In the genomic region with DNA sequence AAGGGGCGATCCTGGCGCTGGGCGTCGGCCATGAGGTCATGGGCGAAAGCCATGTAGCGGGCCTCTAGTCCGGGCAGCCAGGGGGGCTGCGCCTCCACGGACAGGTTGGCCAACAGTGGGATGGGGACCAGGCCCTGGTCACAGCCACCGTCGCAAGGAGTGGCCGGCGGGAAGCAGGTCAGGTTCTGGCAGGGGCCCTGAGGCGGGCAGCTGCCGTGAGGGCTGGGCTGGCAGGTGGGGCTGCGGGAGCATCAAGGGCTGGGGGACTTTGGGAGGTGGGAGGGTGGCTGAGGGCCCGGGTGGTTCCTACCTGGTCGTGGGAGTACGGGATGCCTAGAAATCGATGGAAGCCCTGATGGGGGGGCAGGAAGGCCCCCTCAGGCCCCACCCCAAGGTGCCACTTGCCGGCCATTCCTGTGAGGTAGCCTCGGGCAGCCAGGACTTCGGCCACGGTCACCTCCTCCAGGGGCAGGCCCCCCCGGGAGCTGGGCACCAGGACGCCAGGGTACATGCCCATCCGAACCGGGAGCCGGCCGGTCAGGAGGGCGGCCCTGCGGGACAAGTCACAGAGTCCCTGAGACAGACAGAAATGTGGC, we compare ENCODE assay signal across 6 cellular contexts. TPM values are rescaled to one million over a fixed set of nuclear protein-coding genes. Genes with fewer than 3 reads are reported as not detected.
DNase-seq lines count a peak whose midpoint lies in the region; ATAC-seq and TF ChIP-seq lines count a peak whose summit lies in the region.

No MANE protein-coding gene starts in this region.

- TF ChIP-seq CTCF in left ventricle myocardium inferior (IDR thresholded peaks at IDR 0.05; ENCODE audit: borderline replicate concordance) (no peak), tibial nerve (IDR thresholded peaks at IDR 0.05) (no peak)

- H3K27ac ChIP-seq in left ventricle myocardium inferior (replicated peaks): peak overlapping the region; percentile 93
- H3K27ac ChIP-seq in tibial nerve: peak overlapping the region in 3 of 4 donors; percentile 28 to 87 (median 76)

- H3K27ac Mint-ChIP-seq in activated T-cell treated with anti-CD3 and anti-CD28 coated beads, Interleukin-2, amount 50 U/mL, for 72 hours: peak overlapping the region; percentile 77

- H3K9me3 ChIP-seq in left ventricle myocardium inferior (replicated peaks) (no peaks in the 10 kb centered on the region), tibial nerve (no peaks in the 10 kb centered on the region)

- peaks cover 0 to 2% of the 10 kb centered on the region in 2 donors for H3K36me3 Mint-ChIP-seq in activated T-cell treated with anti-CD3 and anti-CD28 coated beads, Interleukin-2, amount 50 U/mL, for 72 hours (ENCODE audit: insufficient read depth in 2 of 2)

- peaks cover 41% of the 10 kb centered on the region for H3K4me1 Mint-ChIP-seq in activated T-cell treated with anti-CD3 and anti-CD28 coated beads, Interleukin-2, amount 50 U/mL, for 72 hours (ENCODE audit: low read depth)

- H3K4me1 ChIP-seq in left ventricle myocardium inferior: peaks cover 37% of the 10 kb centered on the region
- H3K4me1 ChIP-seq in tibial nerve: peaks cover 0 to 27% (median 21%) of the 10 kb centered on the region in 4 donors

- no peak for DNase-seq in activated T-cell treated with anti-CD3 and anti-CD28 coated beads, Interleukin-2, amount 50 U/mL, for 72 hours
- DNase-seq in activated T-cell treated with anti-CD3 and anti-CD28 coated beads for 4 hours (no peak), left ventricle myocardium inferior (no peak), tibial nerve (ENCODE audit: low spot score in 2 of 2) (no peak), occipital lobe (lab: John Stamatoyannopoulos, UW) (no peak), 8988T (no peak)

- H3K36me3 ChIP-seq in left ventricle myocardium inferior: peaks cover 10% of the 10 kb centered on the region
- H3K36me3 ChIP-seq in tibial nerve: peaks cover 0 to 23% (median 0%) of the 10 kb centered on the region in 3 donors

- TF ChIP-seq POLR2A in tibial nerve (IDR thresholded peaks at IDR 0.05): no peak

- TF ChIP-seq EP300 in tibial nerve (IDR thresholded peaks at IDR 0.05): no peak

- H3K27me3 Mint-ChIP-seq in activated T-cell treated with anti-CD3 and anti-CD28 coated beads, Interleukin-2, amount 50 U/mL, for 72 hours (ENCODE audit: low read depth): no peaks in the 10 kb centered on the region

- H3K27me3 ChIP-seq in left ventricle myocardium inferior (ENCODE audit: low read depth) (no peaks in the 10 kb centered on the region), tibial nerve (no peaks in the 10 kb centered on the region)

- ATAC-seq in activated T-cell treated with anti-CD3 and anti-CD28 coated beads, Interleukin-2, amount 50 U/mL, for 72 hours (replicated peaks in 1 of 2): no peak

- H3K4me3 Mint-ChIP-seq in activated T-cell treated with anti-CD3 and anti-CD28 coated beads, Interleukin-2, amount 50 U/mL, for 72 hours: peak overlapping the region; percentile 87 to 97

- intact Hi-C loops in left ventricle myocardium inferior (cut with micrococcal nuclease): no loop called here

- WGBS in tibial nerve, 2 donors: 88 to 92% methylated on average over 28 to 31 of the region's 32 CpGs

- no peaks in the 10 kb centered on the region for H3K9me3 Mint-ChIP-seq in activated T-cell treated with anti-CD3 and anti-CD28 coated beads, Interleukin-2, amount 50 U/mL, for 72 hours

- H3K4me3 ChIP-seq in left ventricle myocardium inferior (peak overlapping the region; percentile 92), tibial nerve (peak overlapping the region in 3 of 4 donors; percentile 55 to 81 (median 68))

RNA-seq across cellular contexts. Expression of a gene that starts 1.0 kb away (rescaled TPM):
- 10 to 100 TPM; 19.8 to 26.8 TPM for total RNA-seq in activated T-cell treated with anti-CD3 and anti-CD28 coated beads, Interleukin-2, amount 50 U/mL, for 72 hours
- 23.5 TPM for total RNA-seq in left ventricle myocardium inferior
- 10 to 100 TPM; 33.2 to 51.5 (median 48.0) TPM for total RNA-seq in tibial nerve
- total RNA-seq in occipital lobe: 6.9 TPM

RNA-seq across cellular contexts. Expression of a gene that starts 26.4 kb away (rescaled TPM):
- under 1 TPM; 0.60 to 0.62 TPM for total RNA-seq in activated T-cell treated with anti-CD3 and anti-CD28 coated beads, Interleukin-2, amount 50 U/mL, for 72 hours
- total RNA-seq in left ventricle myocardium inferior (0.33 TPM), tibial nerve (1 to 10 TPM; 3.0 to 6.1 (median 4.8) TPM), occipital lobe (76.3 TPM)

RNA-seq across cellular contexts. Expression of a gene that starts 44.3 kb away (rescaled TPM):
- 100 to 1,000 TPM in 1 of 2 donors, 10 to 100 TPM in 1; 95.6 to 110 TPM for total RNA-seq in activated T-cell treated with anti-CD3 and anti-CD28 coated beads, Interleukin-2, amount 50 U/mL, for 72 hours
- 36.0 TPM for total RNA-seq in left ventricle myocardium inferior
- 10 to 100 TPM; 55.9 to 95.4 (median 74.4) TPM for total RNA-seq in tibial nerve
- 24.8 TPM for total RNA-seq in occipital lobe

RNA-seq across cellular contexts. Expression of a gene that starts 45.7 kb away (rescaled TPM):
- total RNA-seq in activated T-cell treated with anti-CD3 and anti-CD28 coated beads, Interleukin-2, amount 50 U/mL, for 72 hours: under 1 TPM; 0.19 to 0.24 TPM
- total RNA-seq in left ventricle myocardium inferior (23.1 TPM), tibial nerve (10 to 100 TPM; 10.3 to 29.4 (median 20.5) TPM), occipital lobe (6.2 TPM)

RNA-seq across cellular contexts. Expression of a gene that starts 48.7 kb away (rescaled TPM):
- total RNA-seq in activated T-cell treated with anti-CD3 and anti-CD28 coated beads, Interleukin-2, amount 50 U/mL, for 72 hours: 10 to 100 TPM; 85.3 to 88.0 TPM
- total RNA-seq in left ventricle myocardium inferior: 394 TPM
- total RNA-seq in tibial nerve: 10 to 100 TPM in 3 of 4 donors, 1 to 10 TPM in 1; 7.2 to 22.6 (median 15.1) TPM
- total RNA-seq in occipital lobe: 6.7 TPM

Comparison
In these comparisons a context has a peak if more than half of its experiments do, and no peak if none do; other contexts are left out.
1. RNA of a gene that starts 26.4 kb away (total RNA-seq): 76.3 TPM in occipital lobe (single experiment); 3.0 to 6.1 TPM in tibial nerve, 0.60 to 0.62 TPM in activated T-cell treated with anti-CD3 and anti-CD28 coated beads, Interleukin-2, amount 50 U/mL, for 72 hours and 0.33 TPM in left ventricle myocardium inferior (single experiment); every median in the first group is over 10 times any median in the second.